8 cellular contexts compared by ENCODE assay signal in genomic region chr2:109871129-109871751, GRCh38. TPM values are rescaled to one million over a fixed set of nuclear protein-coding genes. Genes with fewer than 3 reads are reported as not detected.
A peak's percentile ranks its signal among the peaks of the same experiment; 100 is the strongest.
DNase-seq lines count a peak whose midpoint lies in the region; ATAC-seq, FAIRE-seq and TF ChIP-seq lines count a peak whose summit lies in the region.
"Not testable (repeated sequence)": the region's sequence is repeated elsewhere in the genome, so short reads cannot be mapped to it uniquely, and the experiment has no call there.

No MANE protein-coding gene starts in this region.

- CTCF ChIA-PET in activated CD8-positive, alpha-beta memory T cell treated with anti-CD3 and anti-CD28 coated beads, Interleukin-2, amount 10 ng/mL, durations not matched to agents 7 days and 5 days (lab: Charles Lee), result not testable (repeated sequence)

- not testable (repeated sequence) for H3K36me3 Mint-ChIP-seq in activated CD8-positive, alpha-beta memory T cell treated with anti-CD3 and anti-CD28 coated beads, Interleukin-2, amount 10 ng/mL, durations not matched to agents 7 days and 5 days

- not testable (repeated sequence) for TF ChIP-seq POLR2A in GM18505 (IDR thresholded peaks at IDR 0.05; ENCODE audit: borderline replicate concordance, extremely low read depth, insufficient read depth, insufficient read length); H54 (IDR thresholded peaks at IDR 0.05; ENCODE audit: low read depth, low read length)

- peak; percentile 99 for FAIRE-seq in H54 (lab: Jason Lieb, UNC)

- not testable (repeated sequence) for DNase-seq in H54 (ENCODE audit: insufficient read length, low spot score); activated CD8-positive, alpha-beta memory T cell treated with anti-CD3 and anti-CD28 coated beads, Interleukin-2, amount 10 ng/mL, durations not matched to agents 7 days and 5 days; left ventricle myocardium superior; stimulated activated naive CD8-positive, alpha-beta T cell treated with anti-CD3 and anti-CD28 coated beads, Interleukin-15, amount 100 ng/mL, for 72 hours

- not testable (repeated sequence) for H3K4me1 Mint-ChIP-seq in activated CD8-positive, alpha-beta memory T cell treated with anti-CD3 and anti-CD28 coated beads, Interleukin-2, amount 10 ng/mL, durations not matched to agents 7 days and 5 days; stimulated activated naive CD8-positive, alpha-beta T cell treated with anti-CD3 and anti-CD28 coated beads, Interleukin-15, amount 100 ng/mL, for 72 hours

- intact Hi-C loops in left ventricle myocardium superior (cut with micrococcal nuclease), result not testable (repeated sequence)

- not testable (repeated sequence) for H3K4me3 Mint-ChIP-seq in activated CD8-positive, alpha-beta memory T cell treated with anti-CD3 and anti-CD28 coated beads, Interleukin-2, amount 10 ng/mL, durations not matched to agents 7 days and 5 days; stimulated activated naive CD8-positive, alpha-beta T cell treated with anti-CD3 and anti-CD28 coated beads, Interleukin-15, amount 100 ng/mL, for 72 hours

- not testable (repeated sequence) for H3K9me3 Mint-ChIP-seq in activated CD8-positive, alpha-beta memory T cell treated with anti-CD3 and anti-CD28 coated beads, Interleukin-2, amount 10 ng/mL, durations not matched to agents 7 days and 5 days (ENCODE audit: low read depth); stimulated activated naive CD8-positive, alpha-beta T cell treated with anti-CD3 and anti-CD28 coated beads, Interleukin-15, amount 100 ng/mL, for 72 hours

- H3K27ac Mint-ChIP-seq in activated CD8-positive, alpha-beta memory T cell treated with anti-CD3 and anti-CD28 coated beads, Interleukin-2, amount 10 ng/mL, durations not matched to agents 7 days and 5 days; stimulated activated naive CD8-positive, alpha-beta T cell treated with anti-CD3 and anti-CD28 coated beads, Interleukin-15, amount 100 ng/mL, for 72 hours: not testable (repeated sequence)

- ATAC-seq in GM18505 (IDR thresholded peaks at IDR 0.05; ENCODE audit: unreplicated experiment) (peak; percentile 81), GM19455 (IDR thresholded peaks at IDR 0.05; ENCODE audit: unreplicated experiment) (peak; percentile 81), HG03025 (IDR thresholded peaks at IDR 0.05; ENCODE audit: low FRiP score, unreplicated experiment) (peak; percentile 80), HG03520 (IDR thresholded peaks at IDR 0.05; ENCODE audit: unreplicated experiment) (peak; percentile 73), left ventricle myocardium superior (peak; percentile 58)
- peak; percentile 86 for ATAC-seq in activated CD8-positive, alpha-beta memory T cell treated with anti-CD3 and anti-CD28 coated beads, Interleukin-2, amount 10 ng/mL, durations not matched to agents 7 days and 5 days
- ATAC-seq in stimulated activated naive CD8-positive, alpha-beta T cell treated with anti-CD3 and anti-CD28 coated beads, Interleukin-15, amount 100 ng/mL, for 72 hours, result peak; percentile 81

- not testable (repeated sequence) for H3K27me3 Mint-ChIP-seq in activated CD8-positive, alpha-beta memory T cell treated with anti-CD3 and anti-CD28 coated beads, Interleukin-2, amount 10 ng/mL, durations not matched to agents 7 days and 5 days; stimulated activated naive CD8-positive, alpha-beta T cell treated with anti-CD3 and anti-CD28 coated beads, Interleukin-15, amount 100 ng/mL, for 72 hours

RNA-seq across cellular contexts. Expression of gene LIMS3, which starts 27.2 kb away (rescaled TPM):
- under 1 TPM; 0.63 to 0.93 TPM for total RNA-seq in activated CD8-positive, alpha-beta memory T cell treated with anti-CD3 and anti-CD28 coated beads, Interleukin-2, amount 10 ng/mL, durations not matched to agents 7 days and 5 days
- 2.6 TPM for total RNA-seq in left ventricle myocardium superior
